Comparison of ENCODE assay signal across 6 cellular contexts in genomic region chr6:60919652-60920051, GRCh38.
DNase-seq lines count a peak whose midpoint lies in the region; ATAC-seq and TF ChIP-seq lines count a peak whose summit lies in the region.
"Not testable (repeated sequence)": the region's sequence is repeated elsewhere in the genome, so short reads cannot be mapped to it uniquely, and the experiment has no call there.

No MANE protein-coding gene starts in this region.

- not testable (repeated sequence) for H3K27me3 ChIP-seq in RWPE2 (ENCODE audit: insufficient read depth, poor library complexity, severe bottlenecking); foreskin keratinocyte; left lung; upper lobe of right lung

- H3K4me1 ChIP-seq in RWPE2 (ENCODE audit: insufficient read depth, poor library complexity, severe bottlenecking); foreskin keratinocyte; left lung; upper lobe of right lung: not testable (repeated sequence)

- H3K9me3 ChIP-seq in RWPE2 (ENCODE audit: severe bottlenecking); left lung; upper lobe of right lung: not testable (repeated sequence)

- DNase-seq in DMS53 treated with DMSO at 0.1 percent for 48 hours (lab: John Stamatoyannopoulos, UW; ENCODE audit: unreplicated experiment): peak; percentile 44
- not testable (repeated sequence) for DNase-seq in RWPE2 (ENCODE audit: low spot score); left lung; upper lobe of right lung
- DNase-seq in epithelial cell of esophagus (ENCODE audit: low read depth): peak; percentile 61
- peak; percentile 18 to 20 for DNase-seq in foreskin keratinocyte

- ATAC-seq in RWPE2 (ENCODE audit: low read depth) (peak; percentile 81), foreskin keratinocyte (peak; percentile 94), left lung (peak; percentile 84), upper lobe of right lung (peak; percentile 27)

- H3K27ac ChIP-seq in RWPE2 (ENCODE audit: poor library complexity, severe bottlenecking); foreskin keratinocyte; left lung; upper lobe of right lung: not testable (repeated sequence)

- intact Hi-C loops in left lung (cut with DNase I); upper lobe of right lung (cut with DNase I): not testable (repeated sequence)

- not testable (repeated sequence) for TF ChIP-seq CTCF in RWPE2 (IDR thresholded peaks at IDR 0.05; ENCODE audit: poor library complexity, severe bottlenecking); epithelial cell of esophagus (IDR thresholded peaks at IDR 0.05; ENCODE audit: insufficient read depth, low read depth, low read length, missing control alignments); foreskin keratinocyte (conservative IDR thresholded peaks at IDR 0.05); left lung (IDR thresholded peaks at IDR 0.05); upper lobe of right lung (IDR thresholded peaks at IDR 0.05)

- H3K4me3 ChIP-seq in RWPE2 (ENCODE audit: severe bottlenecking); epithelial cell of esophagus (ENCODE audit: low read length); left lung; upper lobe of right lung: not testable (repeated sequence)

- H3K36me3 ChIP-seq in RWPE2 (ENCODE audit: low read depth); left lung; upper lobe of right lung: not testable (repeated sequence)

Comparison
In these comparisons a context has a peak if more than half of its experiments do, and no peak if none do; other contexts are left out.
1. ATAC-seq: peak in every context shown above with its lines; median percentile 94 in foreskin keratinocyte; 84 in left lung; 81 in RWPE2; 27 in upper lobe of right lung.